In the genomic region with DNA sequence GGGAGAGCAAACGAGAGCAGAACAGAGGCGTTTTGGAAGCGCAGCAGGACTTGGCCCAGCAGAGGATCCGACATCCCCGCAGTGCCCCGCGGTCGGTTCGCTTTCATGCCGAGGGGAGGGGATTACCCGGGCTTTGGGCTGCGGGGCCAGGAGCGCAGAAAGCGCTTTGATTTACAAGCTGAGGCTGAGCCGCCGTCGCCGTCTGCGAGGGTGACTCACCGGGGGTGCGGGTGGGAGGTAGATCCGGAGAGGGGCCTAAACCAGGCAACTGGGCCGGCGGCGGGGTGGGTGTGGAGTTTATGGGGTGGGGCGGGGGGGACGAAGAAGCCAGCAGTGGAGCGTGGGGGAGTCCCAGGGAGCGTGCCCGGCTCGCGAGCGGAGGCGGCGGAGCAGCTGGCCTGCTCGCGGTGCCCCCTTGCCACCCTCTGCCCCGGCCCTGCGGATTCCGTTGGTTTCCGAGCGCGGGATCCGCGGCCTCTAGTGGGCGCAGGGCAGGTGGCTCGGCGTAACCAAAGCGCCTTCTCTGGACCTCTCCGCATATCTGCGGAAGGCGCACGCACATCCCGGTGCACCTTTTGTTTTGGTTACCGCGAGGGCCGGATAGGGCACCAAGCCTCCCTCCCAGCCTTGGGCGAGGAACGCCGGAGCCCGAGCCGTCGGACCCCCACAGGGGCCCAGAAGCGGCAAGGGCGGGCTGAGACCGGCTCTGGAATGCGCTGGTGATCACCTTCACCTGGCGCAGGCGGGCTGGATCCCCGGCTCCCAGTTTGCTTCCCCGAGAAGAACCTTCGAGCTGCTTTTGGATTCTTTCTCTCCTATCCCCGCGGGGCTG, we compare ENCODE assay signal across 8 cellular contexts. TPM values are rescaled to one million over a fixed set of nuclear protein-coding genes. Genes with fewer than 3 reads are reported as not detected.
DNase-seq lines count a peak whose midpoint lies in the region; FAIRE-seq and TF ChIP-seq lines count a peak whose summit lies in the region.

No MANE protein-coding gene starts in this region.

- H2AFZ ChIP-seq in osteoblast (ENCODE audit: low read length), result peak overlapping the region; percentile 72

- no peaks in the 10 kb centered on the region for H3K9me3 ChIP-seq in osteoblast (ENCODE audit: low read depth, low read length)

- TF ChIP-seq CTCF in foreskin fibroblast (IDR thresholded peaks at IDR 0.05; ENCODE audit: low read depth, low read length), result peak; percentile 44
- peak; percentile 28 for TF ChIP-seq CTCF in osteoblast (IDR thresholded peaks at IDR 0.05; ENCODE audit: extremely low read depth, low read depth, low read length)

- no peaks in the 10 kb centered on the region for H3K27me3 ChIP-seq in osteoblast (ENCODE audit: insufficient read depth, low read length)

- DNase-seq in NCI-H748 (lab: John Stamatoyannopoulos, UW; ENCODE audit: unreplicated experiment) (peak; percentile 67), NCI-H748 treated with DMSO at 0.1 percent for 48 hours (lab: John Stamatoyannopoulos, UW) (no peak), NCI-H526 treated with DMSO at 0.1 percent for 48 hours (lab: John Stamatoyannopoulos, UW) (peak; percentile 60), foreskin fibroblast (peak; percentile 77 to 91), osteoblast (ENCODE audit: insufficient read length, low spot score, missing footprints) (peak; percentile 85), urothelium cell line (ENCODE audit: low spot score) (peak; percentile 88), UCSD-AML1 (lab: John Stamatoyannopoulos, UW; ENCODE audit: unreplicated experiment) (no peak)
- DNase-seq in activated T-helper 9 cell treated with anti-CD3 and anti-CD28 coated beads, Interleukin-2, amount 50 U/mL, for 16 hours (ENCODE audit: low read depth), result peak; percentile 39

- peaks cover 8% of the 10 kb centered on the region for H3K4me1 ChIP-seq in osteoblast (ENCODE audit: insufficient read depth, low read length)

- H3K4me2 ChIP-seq in osteoblast (ENCODE audit: insufficient read depth, low read length), result peak overlapping the region; percentile 74

- H3K79me2 ChIP-seq in osteoblast (ENCODE audit: insufficient read depth, low read length), result peaks cover 52% of the 10 kb centered on the region

- peaks cover 26% of the 10 kb centered on the region for H4K20me1 ChIP-seq in osteoblast (ENCODE audit: insufficient read depth, low read length)

- H3K4me3 ChIP-seq in foreskin fibroblast (ENCODE audit: low read depth in 1 of 2, low read length in 2 of 2) (peak overlapping the region; percentile 69 to 93), osteoblast (ENCODE audit: insufficient read depth, low read length) (peak overlapping the region; percentile 76)

- peak overlapping the region; percentile 41 for H3K27ac ChIP-seq in osteoblast (ENCODE audit: low read depth, low read length)

- peak; percentile 98 for FAIRE-seq in urothelium cell line (lab: Jason Lieb, UNC)

- peaks cover 22% of the 10 kb centered on the region for H3K36me3 ChIP-seq in osteoblast (ENCODE audit: insufficient read depth, low read length)

RNA-seq across cellular contexts. Expression of a gene that starts 2.6 kb away (rescaled TPM):
- total RNA-seq in osteoblast, result 14.5 and 15.6 TPM in 2 replicates

RNA-seq across cellular contexts. Expression of a gene that starts 13.0 kb away (rescaled TPM):
- 51.4 and 57.2 TPM in 2 replicates for total RNA-seq in osteoblast

Comparison
In these comparisons a context has a peak if more than half of its experiments do, and no peak if none do; other contexts are left out.
1. DNase-seq: peak in NCI-H748 (single experiment), NCI-H526 treated with DMSO at 0.1 percent for 48 hours (single experiment), activated T-helper 9 cell treated with anti-CD3 and anti-CD28 coated beads, Interleukin-2, amount 50 U/mL, for 16 hours (single experiment), foreskin fibroblast (2 of 2), osteoblast (single experiment) and urothelium cell line (single experiment); none in NCI-H748 treated with DMSO at 0.1 percent for 48 hours (single experiment) and UCSD-AML1 (single experiment).